In genomic region chr12:41893491-41893890, GRCh38 we compare ENCODE assay signal across 4 cellular contexts.
"Had no signal": no experiment of that assay in that cellular context is flagged by ENCODE, and none has a peak within 500 bp of the region (broad histone marks: within the 10 kb centered on the region; RNA-seq: fewer than 3 reads in every experiment).

No MANE protein-coding gene starts in this region.

- H3K9me3 ChIP-seq: HAP-1 had no signal

- DNase-seq: H7, KBM-7 had no signal

- ATAC-seq: GM23338 had no signal

- H3K4me1 ChIP-seq: HAP-1 had no signal

- H3K36me3 ChIP-seq: HAP-1 had no signal

- H3K4me3 ChIP-seq: GM23338, HAP-1 had no signal
